ENCODE assay signal across 1 cellular context in genomic region chr6:83860347-83860731, GRCh38.
TF ChIP-seq lines count a peak whose summit lies in the region.

No MANE protein-coding gene starts in this region.

TF ChIP-seq in K562, 482 proteins besides CTCF, POLR2A, EP300 and RAD21 (continued from another document):
- no peak for TF ChIP-seq CTCFL (IDR thresholded peaks at IDR 0.05; ENCODE audit: borderline replicate concordance, insufficient read depth, low read depth, low read length, poor library complexity, severe bottlenecking)
- peak; percentile 41; the same call in 1 of the 2 replicates for TF ChIP-seq HMBOX1 (IDR thresholded peaks at IDR 0.05)
- peak; percentile 43; the same call in 1 of the 2 replicates for TF ChIP-seq RFX1 (IDR thresholded peaks at IDR 0.05)
- TF ChIP-seq SIN3A (IDR thresholded peaks at IDR 0.05; ENCODE audit: borderline replicate concordance in 2 of 2, control insufficient read depth in 1 of 2, low read depth in 2 of 2, low read length in 2 of 2) = no peak
- 0 out of 4 replicates have a peak, but pooled peaks of 1 of the 2 experiments have one; percentile 13 for TF ChIP-seq FOXK2 (conservative IDR thresholded peaks at IDR 0.05 in 1 of 2, IDR thresholded peaks at IDR 0.05 in 1 of 2; ENCODE audit: low read depth in 2 of 2)
- TF ChIP-seq AFF4 (CRISPR knock-in tag; IDR thresholded peaks at IDR 0.05) = 0 out of 2 replicates have a peak, but pooled peaks have one; percentile 4
